1 cellular context compared by ENCODE assay signal in genomic region chr3:134427400-134428111, GRCh38.
A peak's percentile ranks its signal among the peaks of the same experiment; 100 is the strongest.
TF ChIP-seq lines count a peak whose summit lies in the region.

No MANE protein-coding gene starts in this region.

TF ChIP-seq in IMR-90, 13 proteins besides CTCF, POLR2A, EP300 and RAD21:
- TF ChIP-seq MAFK (IDR thresholded peaks at IDR 0.05; ENCODE audit: low read depth, low read length) (0 out of 2 replicates have a peak, but pooled peaks have one; percentile 19), SMC3 (IDR thresholded peaks at IDR 0.05; ENCODE audit: low read depth, low read length) (peak; percentile 46), ELK1 (IDR thresholded peaks at IDR 0.05; ENCODE audit: borderline replicate concordance, low read depth, low read length) (no peak), MAZ (IDR thresholded peaks at IDR 0.05; ENCODE audit: borderline replicate concordance, low read depth, low read length) (peak; percentile 64; the same call in 1 of the 2 replicates), CHD1 (IDR thresholded peaks at IDR 0.05; ENCODE audit: low read depth, low read length) (no peak; the same call in 1 of the 2 replicates), MXI1 (IDR thresholded peaks at IDR 0.05; ENCODE audit: borderline replicate concordance, low read depth, low read length) (peak; percentile 80; the same call in 1 of the 2 replicates), CEBPB (IDR thresholded peaks at IDR 0.05; ENCODE audit: low read depth, low read length) (peak; percentile 87), RFX5 (IDR thresholded peaks at IDR 0.05; ENCODE audit: low read depth, low read length) (no peak), BHLHE40 (IDR thresholded peaks at IDR 0.05; ENCODE audit: low read depth, low read length) (peak; percentile 100), USF2 (IDR thresholded peaks at IDR 0.05; ENCODE audit: low read depth, low read length) (peak; percentile 43; the same call in 1 of the 2 replicates), RCOR1 (IDR thresholded peaks at IDR 0.05; ENCODE audit: insufficient replicate concordance, low read length) (peak; percentile 98), NFE2L2 (IDR thresholded peaks at IDR 0.05; ENCODE audit: low read depth, low read length) (peak; percentile 80), FOS (IDR thresholded peaks at IDR 0.05; ENCODE audit: low read depth, low read length) (peak; percentile 100)
